Comparison of ENCODE assay signal across 20 cellular contexts in the genomic region with DNA sequence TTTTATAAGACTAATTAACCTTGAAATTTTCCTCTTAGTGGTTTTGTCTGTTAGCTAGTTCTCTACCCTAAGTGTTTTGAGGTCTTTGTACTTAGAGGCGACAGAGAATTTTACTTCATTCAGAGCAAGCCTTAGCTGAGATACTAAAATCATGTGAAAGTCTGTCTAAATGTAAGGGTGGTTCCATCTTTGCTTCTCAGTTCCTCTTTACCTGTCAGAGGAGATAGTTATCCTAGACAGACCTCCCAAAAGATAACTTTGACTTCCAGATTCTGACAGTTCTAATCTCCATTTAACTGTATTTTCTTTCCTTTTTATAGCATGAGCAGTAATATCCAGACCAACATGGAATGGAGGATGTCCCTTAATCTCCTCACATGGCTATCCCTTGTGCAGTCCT. TPM values are rescaled to one million over a fixed set of nuclear protein-coding genes. Genes with fewer than 3 reads are reported as not detected.
DNase-seq lines count a peak whose midpoint lies in the region; ATAC-seq and TF ChIP-seq lines count a peak whose summit lies in the region.
"Had no signal": no experiment of that assay in that cellular context is flagged by ENCODE, and none has a peak within 500 bp of the region (broad histone marks: within the 10 kb centered on the region; RNA-seq: fewer than 3 reads in every experiment).

No MANE protein-coding gene starts in this region.

- POLR2A ChIA-PET in CD4-positive, alpha-beta T cell (lab: Charles Lee) = no interaction called here
- POLR2A ChIA-PET in activated CD8-positive, alpha-beta T cell treated with anti-CD3 and anti-CD28 coated beads for 36 hours (lab: Charles Lee) = no interaction called here

- CTCF ChIA-PET in CD4-positive, alpha-beta T cell (lab: Charles Lee) = no interaction called here
- CTCF ChIA-PET in activated CD8-positive, alpha-beta T cell treated with anti-CD3 and anti-CD28 coated beads for 36 hours (lab: Charles Lee) = interaction anchor here (1.3 to 1.4 kb wide), 2 partner anchors 11 to 43 kb away, joined by 3 to 6 read pairs; no protein-coding TSS in a partner anchor

- H3K27me3 Mint-ChIP-seq in CD4-positive, alpha-beta T cell = no peaks in the 10 kb centered on the region
- H3K27me3 Mint-ChIP-seq in T-helper 17 cell = no peaks in the 10 kb centered on the region
- no peaks in the 10 kb centered on the region for H3K27me3 Mint-ChIP-seq in naive B cell
- no peaks in the 10 kb centered on the region for H3K27me3 Mint-ChIP-seq in activated CD8-positive, alpha-beta T cell treated with anti-CD3 and anti-CD28 coated beads for 36 hours

- H3K36me3 Mint-ChIP-seq in CD4-positive, alpha-beta T cell (ENCODE audit: low read depth) = peaks cover 53% of the 10 kb centered on the region
- H3K36me3 Mint-ChIP-seq in T-helper 17 cell (ENCODE audit: low read depth) = peaks cover 4% of the 10 kb centered on the region
- no peaks in the 10 kb centered on the region for H3K36me3 Mint-ChIP-seq in naive B cell
- H3K36me3 Mint-ChIP-seq in activated CD8-positive, alpha-beta T cell treated with anti-CD3 and anti-CD28 coated beads for 36 hours (ENCODE audit: low read depth) = peaks cover 20% of the 10 kb centered on the region

- H3K9me3 ChIP-seq in CD4-positive, alpha-beta T cell (ENCODE audit: control insufficient read depth, low read length) = no peaks in the 10 kb centered on the region
- H3K9me3 ChIP-seq in T-helper 17 cell (ENCODE audit: control insufficient read depth, low read length, poor library complexity, severe bottlenecking) = no peaks in the 10 kb centered on the region
- H3K9me3 ChIP-seq: Caco-2 had no signal

- H3K4me3 ChIP-seq in GM12865 (ENCODE audit: low read depth, low read length) (no peak overlapping the region), dorsolateral prefrontal cortex (no peak overlapping the region)
- H3K4me3 ChIP-seq: GM23248, K562, SK-N-MC had no signal

- no peak for DNase-seq in CD4-positive, alpha-beta T cell
- DNase-seq in GM12865 (ENCODE audit: low read depth) = peak; percentile 18
- no peak for DNase-seq in T-helper 17 cell
- DNase-seq in naive B cell = no peak
- DNase-seq in activated CD8-positive, alpha-beta T cell treated with anti-CD3 and anti-CD28 coated beads for 36 hours = no peak
- DNase-seq in dorsolateral prefrontal cortex = no peak
- DNase-seq: C1 segment of cervical spinal cord; Caco-2; CD8-positive, alpha-beta T cell; GM23248; H9; Kasumi-1; NCI-H2029; NCI-H446; NCI-H524 treated with DMSO at 0.1 percent for 48 hours; NCI-H774; SIG-M5 had no signal

- no peak for TF ChIP-seq CTCF in CD4-positive, alpha-beta T cell (IDR thresholded peaks at IDR 0.05)
- TF ChIP-seq CTCF in GM12865 (IDR thresholded peaks at IDR 0.05; ENCODE audit: insufficient read depth, low read depth, low read length, missing control alignments) = no peak
- TF ChIP-seq CTCF in activated CD8-positive, alpha-beta T cell treated with anti-CD3 and anti-CD28 coated beads for 36 hours (IDR thresholded peaks at IDR 0.05) = no peak
- TF ChIP-seq CTCF in dorsolateral prefrontal cortex (IDR thresholded peaks at IDR 0.05 in 54 of 56, conservative IDR thresholded peaks at IDR 0.05 in 2 of 56; ENCODE audit: low read depth in 1 of 56, partially characterized antibody in 56 of 56) = no peak

- H3K27ac ChIP-seq in CD4-positive, alpha-beta T cell (ENCODE audit: low read depth, low read length) = no peak overlapping the region
- no peak overlapping the region for H3K27ac ChIP-seq in dorsolateral prefrontal cortex
- H3K27ac ChIP-seq: GM23248, SK-N-MC had no signal

- peak overlapping the region; percentile 5 for H3K27ac Mint-ChIP-seq in CD4-positive, alpha-beta T cell
- H3K27ac Mint-ChIP-seq in T-helper 17 cell = peak overlapping the region; percentile 62
- H3K27ac Mint-ChIP-seq in naive B cell = peak overlapping the region in 4 of 6 donors; percentile 11 to 69 (median 28)
- H3K27ac Mint-ChIP-seq in activated CD8-positive, alpha-beta T cell treated with anti-CD3 and anti-CD28 coated beads for 36 hours = no peak overlapping the region
- H3K27ac Mint-ChIP-seq: CD8-positive, alpha-beta T cell had no signal

- intact Hi-C loops in CD4-positive, alpha-beta T cell (cut with DNase I, micrococcal nuclease) = no loop called here
- intact Hi-C loops in activated CD8-positive, alpha-beta T cell treated with anti-CD3 and anti-CD28 coated beads for 36 hours (cut with micrococcal nuclease) = no loop called here
- intact Hi-C loops in dorsolateral prefrontal cortex (cut with DNase I) = no loop called here

- peaks cover 41% of the 10 kb centered on the region for H3K4me1 Mint-ChIP-seq in CD4-positive, alpha-beta T cell (ENCODE audit: low read depth)
- H3K4me1 Mint-ChIP-seq in T-helper 17 cell (peaks cover 11% of the 10 kb centered on the region), naive B cell (peaks cover 23 to 25% (median 23%) of the 10 kb centered on the region in 3 donors)
- peaks cover 20% of the 10 kb centered on the region for H3K4me1 Mint-ChIP-seq in activated CD8-positive, alpha-beta T cell treated with anti-CD3 and anti-CD28 coated beads for 36 hours (ENCODE audit: low read depth)

- no peak for ATAC-seq in CD4-positive, alpha-beta T cell (ENCODE audit: poor library complexity)
- no peak for ATAC-seq in T-helper 17 cell
- no peak for ATAC-seq in naive B cell (ENCODE audit: low read depth in 2 of 2)
- ATAC-seq in HG03025 (IDR thresholded peaks at IDR 0.05; ENCODE audit: low FRiP score, unreplicated experiment) = no peak
- ATAC-seq in activated CD8-positive, alpha-beta T cell treated with anti-CD3 and anti-CD28 coated beads for 36 hours = no peak
- ATAC-seq: CD8-positive, alpha-beta T cell; K562 had no signal

- H3K4me3 Mint-ChIP-seq in CD4-positive, alpha-beta T cell = no peak overlapping the region
- H3K4me3 Mint-ChIP-seq in T-helper 17 cell (no peak overlapping the region), naive B cell (no peak overlapping the region)
- H3K4me3 Mint-ChIP-seq in activated CD8-positive, alpha-beta T cell treated with anti-CD3 and anti-CD28 coated beads for 36 hours = no peak overlapping the region
- H3K4me3 Mint-ChIP-seq: CD8-positive, alpha-beta T cell; H9 had no signal

- H3K9me3 Mint-ChIP-seq in CD4-positive, alpha-beta T cell = no peaks in the 10 kb centered on the region
- no peaks in the 10 kb centered on the region for H3K9me3 Mint-ChIP-seq in naive B cell
- H3K9me3 Mint-ChIP-seq in activated CD8-positive, alpha-beta T cell treated with anti-CD3 and anti-CD28 coated beads for 36 hours = no peaks in the 10 kb centered on the region
- H3K9me3 Mint-ChIP-seq: CD8-positive, alpha-beta T cell had no signal

- no peaks in the 10 kb centered on the region for H3K27me3 ChIP-seq in CD4-positive, alpha-beta T cell (ENCODE audit: control insufficient read depth, insufficient read depth, low read length)
- H3K27me3 ChIP-seq in dorsolateral prefrontal cortex = no peaks in the 10 kb centered on the region

RNA-seq across cellular contexts. Expression of a gene that starts 34.7 kb away (rescaled TPM):
- 10 to 100 TPM; 35.4 to 37.1 TPM for total RNA-seq in CD4-positive, alpha-beta T cell
- 10 to 100 TPM; 41.3 to 41.8 TPM for total RNA-seq in T-helper 17 cell
- polyA plus RNA-seq in naive B cell (ENCODE audit: low read depth in 6 of 6) = 10 to 100 TPM; 17.0 to 28.5 (median 25.4) TPM
- 10 to 100 TPM; 28.5 to 30.5 TPM for total RNA-seq in activated CD8-positive, alpha-beta T cell treated with anti-CD3 and anti-CD28 coated beads for 36 hours
- 10 to 100 TPM; 46.8 to 85.1 (median 63.3) TPM for total RNA-seq in dorsolateral prefrontal cortex
